In the genomic region with DNA sequence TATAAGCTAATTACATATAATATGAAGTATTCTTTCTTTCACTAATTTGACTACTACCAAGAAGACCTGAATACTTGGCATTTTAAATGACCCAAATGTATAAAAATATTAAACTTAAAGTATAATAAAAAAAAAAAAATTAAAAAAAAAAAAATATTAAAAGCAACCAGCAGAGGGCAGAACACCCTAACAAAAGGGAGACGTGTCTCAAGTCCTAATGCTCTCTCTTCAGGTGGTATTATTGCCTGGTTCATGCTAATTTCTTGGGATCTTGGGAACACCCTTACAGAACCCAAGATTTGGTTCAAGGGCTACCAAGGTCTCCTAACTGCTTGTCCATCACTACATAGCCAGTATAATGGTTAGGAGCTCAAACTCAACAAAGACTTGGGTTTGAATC, we compare ENCODE assay signal across 9 cellular contexts.
DNase-seq lines count a peak whose midpoint lies in the region; ATAC-seq and TF ChIP-seq lines count a peak whose summit lies in the region.
"Had no signal": no experiment of that assay in that cellular context is flagged by ENCODE, and none has a peak within 500 bp of the region (broad histone marks: within the 10 kb centered on the region; RNA-seq: fewer than 3 reads in every experiment).

No MANE protein-coding gene starts in this region.

- intact Hi-C loops in left cardiac atrium (cut with DNase I): no loop called here

- H3K27me3 Mint-ChIP-seq in type B pancreatic cell: peaks cover 10% of the 10 kb centered on the region
- H3K27me3 Mint-ChIP-seq in activated naive CD8-positive, alpha-beta T cell treated with anti-CD3 and anti-CD28 coated beads for 36 hours: peaks cover 42% of the 10 kb centered on the region

- no peaks in the 10 kb centered on the region for H3K9me3 ChIP-seq in cardiac muscle cell (ENCODE audit: low read depth)
- H3K9me3 ChIP-seq in effector memory CD4-positive, alpha-beta T cell (ENCODE audit: control insufficient read depth, low read length): no peaks in the 10 kb centered on the region

- H3K4me1 ChIP-seq in cardiac muscle cell (ENCODE audit: low read depth): peaks cover under 1% of the 10 kb centered on the region
- H3K4me1 ChIP-seq in effector memory CD4-positive, alpha-beta T cell (ENCODE audit: control insufficient read depth, insufficient read depth, low read length, poor library complexity, severe bottlenecking): no peaks in the 10 kb centered on the region

- H3K4me3 ChIP-seq in cardiac muscle cell (no peak overlapping the region), fibroblast of mammary gland (ENCODE audit: control insufficient read depth, low read depth, low read length) (no peak overlapping the region)
- H3K4me3 ChIP-seq in effector memory CD4-positive, alpha-beta T cell (ENCODE audit: insufficient read depth, low read depth, low read length, poor library complexity, severe bottlenecking): no peak overlapping the region

- TF ChIP-seq CTCF in cardiac muscle cell (IDR thresholded peaks at IDR 0.05; ENCODE audit: low read depth, low read length) (peak; percentile 36), fibroblast of mammary gland (conservative IDR thresholded peaks at IDR 0.05; ENCODE audit: control insufficient read depth, insufficient read depth, low read depth, low read length) (peak; percentile 42), type B pancreatic cell (conservative IDR thresholded peaks at IDR 0.05) (peak; percentile 82)

- no peak overlapping the region for H3K4me3 Mint-ChIP-seq in type B pancreatic cell
- H3K4me3 Mint-ChIP-seq in activated naive CD8-positive, alpha-beta T cell treated with anti-CD3 and anti-CD28 coated beads for 36 hours: no peak overlapping the region
- H3K4me3 Mint-ChIP-seq: activated naive CD8-positive, alpha-beta T cell treated with anti-CD3 and anti-CD28 coated beads, Interleukin-2, amount 10 ng/mL, durations not matched to agents 7 days and 5 days had no signal

- no peak overlapping the region for H3K27ac Mint-ChIP-seq in type B pancreatic cell
- no peak overlapping the region for H3K27ac Mint-ChIP-seq in activated naive CD8-positive, alpha-beta T cell treated with anti-CD3 and anti-CD28 coated beads for 36 hours
- H3K27ac Mint-ChIP-seq: activated naive CD8-positive, alpha-beta T cell treated with anti-CD3 and anti-CD28 coated beads, Interleukin-2, amount 10 ng/mL, durations not matched to agents 7 days and 5 days had no signal

- H3K36me3 ChIP-seq in cardiac muscle cell: no peaks in the 10 kb centered on the region
- no peaks in the 10 kb centered on the region for H3K36me3 ChIP-seq in effector memory CD4-positive, alpha-beta T cell (ENCODE audit: control insufficient read depth, insufficient read depth, low read length)

- ATAC-seq in left cardiac atrium (no peak), GM21381 (IDR thresholded peaks at IDR 0.05; ENCODE audit: unreplicated experiment) (no peak)

- H3K4me1 Mint-ChIP-seq in type B pancreatic cell (ENCODE audit: unreplicated experiment): no peaks in the 10 kb centered on the region
- peaks cover 3% of the 10 kb centered on the region for H3K4me1 Mint-ChIP-seq in activated naive CD8-positive, alpha-beta T cell treated with anti-CD3 and anti-CD28 coated beads for 36 hours
- H3K4me1 Mint-ChIP-seq: activated naive CD8-positive, alpha-beta T cell treated with anti-CD3 and anti-CD28 coated beads, Interleukin-2, amount 10 ng/mL, durations not matched to agents 7 days and 5 days had no signal

- H3K27ac ChIP-seq in cardiac muscle cell: no peak overlapping the region
- no peak overlapping the region for H3K27ac ChIP-seq in effector memory CD4-positive, alpha-beta T cell (ENCODE audit: insufficient read depth, low read length, poor library complexity, severe bottlenecking)

- H3K27me3 ChIP-seq in cardiac muscle cell: no peaks in the 10 kb centered on the region
- no peaks in the 10 kb centered on the region for H3K27me3 ChIP-seq in effector memory CD4-positive, alpha-beta T cell (replicated peaks; ENCODE audit: control insufficient read depth, insufficient read depth, low read length, poor library complexity, severe bottlenecking)

- H3K9me3 Mint-ChIP-seq in type B pancreatic cell: no peaks in the 10 kb centered on the region
- no peaks in the 10 kb centered on the region for H3K9me3 Mint-ChIP-seq in activated naive CD8-positive, alpha-beta T cell treated with anti-CD3 and anti-CD28 coated beads for 36 hours
- H3K9me3 Mint-ChIP-seq: activated naive CD8-positive, alpha-beta T cell treated with anti-CD3 and anti-CD28 coated beads, Interleukin-2, amount 10 ng/mL, durations not matched to agents 7 days and 5 days had no signal

- no peaks in the 10 kb centered on the region for H3K36me3 Mint-ChIP-seq in type B pancreatic cell
- no peaks in the 10 kb centered on the region for H3K36me3 Mint-ChIP-seq in activated naive CD8-positive, alpha-beta T cell treated with anti-CD3 and anti-CD28 coated beads for 36 hours
- H3K36me3 Mint-ChIP-seq: activated naive CD8-positive, alpha-beta T cell treated with anti-CD3 and anti-CD28 coated beads, Interleukin-2, amount 10 ng/mL, durations not matched to agents 7 days and 5 days had no signal

- DNase-seq in cardiac muscle cell (ENCODE audit: low read depth in 1 of 2, low spot score in 1 of 2): peak; percentile 32 to 33
- no peak for DNase-seq in left cardiac atrium
- DNase-seq in NCI-H69 (lab: John Stamatoyannopoulos, UW): peak; percentile 32
- peak; percentile 37 for DNase-seq in fibroblast of mammary gland (ENCODE audit: low read depth)
- no peak for DNase-seq in type B pancreatic cell (ENCODE audit: extremely low spot score, unreplicated experiment)
- DNase-seq in activated naive CD8-positive, alpha-beta T cell treated with anti-CD3 and anti-CD28 coated beads for 36 hours: no peak
- no peak for DNase-seq in effector memory CD4-positive, alpha-beta T cell
- DNase-seq: activated naive CD8-positive, alpha-beta T cell treated with anti-CD3 and anti-CD28 coated beads, Interleukin-2, amount 10 ng/mL, durations not matched to agents 7 days and 5 days had no signal

Comparison
In these comparisons a context has a peak if more than half of its experiments do, and no peak if none do; other contexts are left out.
1. DNase-seq: peak in cardiac muscle cell (2 of 2), NCI-H69 (single experiment) and fibroblast of mammary gland (single experiment); none in left cardiac atrium (single experiment), type B pancreatic cell (single experiment), activated naive CD8-positive, alpha-beta T cell treated with anti-CD3 and anti-CD28 coated beads for 36 hours (single experiment) and effector memory CD4-positive, alpha-beta T cell (0 of 3).
2. Peak in every context shown above with its lines, with median percentiles within 50 percentile points of each other: CTCF ChIP-seq.